Comparison of ENCODE assay signal across 9 cellular contexts in genomic region chr1:41360074-41361027, GRCh38. TPM values are rescaled to one million over a fixed set of nuclear protein-coding genes. Genes with fewer than 3 reads are reported as not detected.
DNase-seq lines count a peak whose midpoint lies in the region; ATAC-seq and TF ChIP-seq lines count a peak whose summit lies in the region.
"Had no signal": no experiment of that assay in that cellular context is flagged by ENCODE, and none has a peak within 500 bp of the region (broad histone marks: within the 10 kb centered on the region; RNA-seq: fewer than 3 reads in every experiment).

No MANE protein-coding gene starts in this region.

- H3K4ac ChIP-seq in mesenchymal stem cell (ENCODE audit: low read depth in 1 of 2, low read length in 2 of 2): no peak overlapping the region

- H3K36me3 ChIP-seq in mesenchymal stem cell (ENCODE audit: control insufficient read depth in 1 of 2, insufficient read depth in 2 of 2, low read depth in 1 of 2, low read length in 2 of 2): no peaks in the 10 kb centered on the region
- H3K36me3 ChIP-seq in urinary bladder (ENCODE audit: insufficient read depth): no peaks in the 10 kb centered on the region

- peak overlapping the region; percentile 33 for H3K9ac ChIP-seq in mesenchymal stem cell (ENCODE audit: low read length)

- H3K27ac Mint-ChIP-seq in activated naive CD8-positive, alpha-beta T cell treated with anti-CD3 and anti-CD28 coated beads, Interleukin-2, amount 50 U/mL, for 24 hours: no peak overlapping the region

- no peak overlapping the region for H2BK120ac ChIP-seq in mesenchymal stem cell (ENCODE audit: low read depth, low read length)

- POLR2A ChIA-PET in AG04450 (lab: Yijun Ruan, JAX): no interaction called here

- H3K36me3 Mint-ChIP-seq in activated naive CD8-positive, alpha-beta T cell treated with anti-CD3 and anti-CD28 coated beads, Interleukin-2, amount 50 U/mL, for 24 hours (ENCODE audit: low read depth): no peaks in the 10 kb centered on the region

- H3K4me1 ChIP-seq in mesenchymal stem cell (ENCODE audit: control insufficient read depth, insufficient read depth, low read depth, low read length) (peaks cover 37% of the 10 kb centered on the region), urinary bladder (ENCODE audit: insufficient read depth) (no peaks in the 10 kb centered on the region)

- no peak overlapping the region for H2AK5ac ChIP-seq in mesenchymal stem cell (ENCODE audit: low read length, severe bottlenecking)

- H3K4me3 Mint-ChIP-seq in activated naive CD8-positive, alpha-beta T cell treated with anti-CD3 and anti-CD28 coated beads, Interleukin-2, amount 50 U/mL, for 24 hours: peak overlapping the region; percentile 66

- 36% methylated on average over 19 of the region's 19 CpGs for WGBS in mesenchymal stem cell
- WGBS in urinary bladder: 56% methylated on average over 19 of the region's 19 CpGs

- DNase-seq in AG04450 (ENCODE audit: low read depth, low spot score) (no peak), HT-29 (ENCODE audit: low spot score) (peak; percentile 69), mesenchymal stem cell (peak; percentile 43)
- DNase-seq in activated naive CD8-positive, alpha-beta T cell treated with anti-CD3 and anti-CD28 coated beads, Interleukin-2, amount 50 U/mL, for 24 hours: no peak

- H3K27me3 ChIP-seq in AG04450 (ENCODE audit: control insufficient read depth, insufficient read depth, low read length) (peaks cover 33% of the 10 kb centered on the region), mesenchymal stem cell (ENCODE audit: control insufficient read depth in 1 of 2, insufficient read depth in 1 of 2, low read length in 2 of 2) (peaks cover 32 to 66% of the 10 kb centered on the region in 2 experiments)

- H3K4me1 Mint-ChIP-seq in activated naive CD8-positive, alpha-beta T cell treated with anti-CD3 and anti-CD28 coated beads, Interleukin-2, amount 50 U/mL, for 24 hours: peaks cover 7% of the 10 kb centered on the region

- peak overlapping the region in 1 of 2 experiments; percentile 14 for H2BK12ac ChIP-seq in mesenchymal stem cell (ENCODE audit: low read length in 2 of 2)

- H3K23ac ChIP-seq in mesenchymal stem cell (ENCODE audit: low read length in 2 of 2): no peak overlapping the region

- H2AFZ ChIP-seq in mesenchymal stem cell (ENCODE audit: low read depth, low read length): no peak overlapping the region

- no peak for ATAC-seq in activated naive CD8-positive, alpha-beta T cell treated with anti-CD3 and anti-CD28 coated beads, Interleukin-2, amount 50 U/mL, for 24 hours
- ATAC-seq in GM21576 (IDR thresholded peaks at IDR 0.05; ENCODE audit: unreplicated experiment): no peak
- ATAC-seq in GM21367 (IDR thresholded peaks at IDR 0.05; ENCODE audit: unreplicated experiment): no peak
- no peak for ATAC-seq in GM21619 (IDR thresholded peaks at IDR 0.05; ENCODE audit: unreplicated experiment)

- H3K79me1 ChIP-seq in mesenchymal stem cell (replicated peaks; ENCODE audit: low read length, poor library complexity, severe bottlenecking): no peaks in the 10 kb centered on the region

- TF ChIP-seq CTCF in AG04450 (IDR thresholded peaks at IDR 0.05; ENCODE audit: low read depth, low read length): no peak

- H4K91ac ChIP-seq in mesenchymal stem cell (ENCODE audit: low read length): no peak overlapping the region

- no peak overlapping the region for H4K8ac ChIP-seq in mesenchymal stem cell (ENCODE audit: low read length)

- H3K27ac ChIP-seq in AG04450 (ENCODE audit: low read depth, low read length) (no peak overlapping the region), mesenchymal stem cell (ENCODE audit: low read length, poor library complexity, severe bottlenecking) (no peak overlapping the region), urinary bladder (ENCODE audit: low read depth) (no peak overlapping the region)

- peak overlapping the region; percentile 0 for H3K4me2 ChIP-seq in mesenchymal stem cell (ENCODE audit: low read length, poor library complexity, severe bottlenecking)

- no peak overlapping the region for H3K14ac ChIP-seq in mesenchymal stem cell (ENCODE audit: low read length in 2 of 2)

- H3K9me3 Mint-ChIP-seq in activated naive CD8-positive, alpha-beta T cell treated with anti-CD3 and anti-CD28 coated beads, Interleukin-2, amount 50 U/mL, for 24 hours: no peaks in the 10 kb centered on the region

- H2BK15ac ChIP-seq in mesenchymal stem cell (ENCODE audit: low read depth, poor library complexity, severe bottlenecking): no peak overlapping the region

- H3K9me3 ChIP-seq in AG04450 (ENCODE audit: control insufficient read depth, insufficient read depth, low read length) (no peaks in the 10 kb centered on the region), mesenchymal stem cell (ENCODE audit: control insufficient read depth, low read length) (no peaks in the 10 kb centered on the region)

- peak overlapping the region; percentile 46 for H3K4me3 ChIP-seq in AG04450 (ENCODE audit: low read depth, low read length)
- peak overlapping the region in 1 of 2 experiments; percentile 69 for H3K4me3 ChIP-seq in mesenchymal stem cell (ENCODE audit: insufficient read depth in 1 of 2, low read depth in 1 of 2, low read length in 2 of 2)
- H3K4me3 ChIP-seq in urinary bladder (ENCODE audit: low read depth, low read length): peak overlapping the region; percentile 55

- H3K18ac ChIP-seq in mesenchymal stem cell (ENCODE audit: low read depth in 1 of 2, low read length in 2 of 2): no peak overlapping the region

- H3K27me3 Mint-ChIP-seq in activated naive CD8-positive, alpha-beta T cell treated with anti-CD3 and anti-CD28 coated beads, Interleukin-2, amount 50 U/mL, for 24 hours: peaks cover 34% of the 10 kb centered on the region

- CTCF ChIA-PET in AG04450 (lab: Charles Lee): interaction anchor here (0.6 to 1.9 kb wide), 9 partner anchors 9 to 865 kb away, joined by 3 to 11 read pairs (median 3); no protein-coding TSS in a partner anchor

- H2BK5ac ChIP-seq in mesenchymal stem cell (ENCODE audit: low read depth, low read length, poor library complexity, severe bottlenecking): no peak overlapping the region

RNA-seq across cellular contexts. Expression of gene FOXO6, which starts 0.9 kb away (rescaled TPM):
- polyA plus RNA-seq in AG04450 (2011; rRNA removed): not detected in 2 replicates
- polyA minus RNA-seq in AG04450 (2011; rRNA and poly(A)+ RNA removed): not detected in 2 replicates
- total RNA-seq in HT-29 (2014; rRNA removed; shearing (Covaris generic)): 1.5 and 1.9 TPM in 2 replicates
- 0.59 TPM for polyA plus RNA-seq in mesenchymal stem cell (2013, experiment 1 of 2)
- polyA plus RNA-seq in mesenchymal stem cell (2013, experiment 2 of 2): 0.71 TPM
- total RNA-seq in urinary bladder: 1.5 TPM
- 1.2 TPM for polyA plus RNA-seq in urinary bladder
- total RNA-seq: glomerular endothelial cell had no signal

Comparison
In these comparisons a context has a peak if more than half of its experiments do, and no peak if none do; other contexts are left out.
1. DNase-seq: peak in HT-29 (single experiment) and mesenchymal stem cell (single experiment); none in AG04450 (single experiment) and activated naive CD8-positive, alpha-beta T cell treated with anti-CD3 and anti-CD28 coated beads, Interleukin-2, amount 50 U/mL, for 24 hours (single experiment).